Comparison of ENCODE assay signal across 15 cellular contexts in the genomic region with DNA sequence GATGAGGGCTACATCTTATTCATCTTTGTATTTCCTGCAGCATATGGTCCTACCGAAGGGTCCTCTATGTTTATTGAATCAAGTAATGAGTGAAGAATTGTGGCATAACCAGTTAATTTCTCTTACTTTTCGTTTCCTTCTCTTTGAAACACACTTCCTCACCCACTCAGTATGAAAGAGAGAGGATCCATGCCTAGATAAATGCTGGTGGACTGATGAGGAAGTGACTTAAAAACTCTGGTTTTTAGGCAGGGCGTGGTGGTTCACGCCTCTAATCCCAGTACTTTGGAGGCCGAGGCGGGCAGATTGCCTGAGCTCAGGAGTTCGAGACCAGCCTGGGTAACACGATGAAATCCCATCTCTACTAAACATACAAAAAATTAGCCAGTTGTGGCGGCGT. TPM values are rescaled to one million over a fixed set of nuclear protein-coding genes. Genes with fewer than 3 reads are reported as not detected.
DNase-seq lines count a peak whose midpoint lies in the region; ATAC-seq, FAIRE-seq and TF ChIP-seq lines count a peak whose summit lies in the region.
"Had no signal": no experiment of that assay in that cellular context is flagged by ENCODE, and none has a peak within 500 bp of the region (broad histone marks: within the 10 kb centered on the region; RNA-seq: fewer than 3 reads in every experiment).

No MANE protein-coding gene starts in this region.

- H3K27ac Mint-ChIP-seq in type B pancreatic cell, result peak overlapping the region; percentile 97

- peak; percentile 31 for DNase-seq in SKM-1 treated with dmso at 0.1 percent for 144 hours (lab: John Stamatoyannopoulos, UW; ENCODE audit: unreplicated experiment)
- no peak for DNase-seq in SKM-1 (lab: John Stamatoyannopoulos, UW; ENCODE audit: unreplicated experiment)
- peak; percentile 64 to 86 for DNase-seq in NOMO-1 (lab: John Stamatoyannopoulos, UW; ENCODE audit: unreplicated experiment in 2 of 2)
- DNase-seq in GM12878 (ENCODE audit: low read depth, low spot score), result no peak
- no peak for DNase-seq in type B pancreatic cell (ENCODE audit: extremely low spot score, unreplicated experiment)
- no peak for DNase-seq in omental fat pad (ENCODE audit: low spot score)
- no peak for DNase-seq in sciatic nerve (ENCODE audit: low spot score)
- no peak for DNase-seq in NCI-H2081 (lab: John Stamatoyannopoulos, UW)
- DNase-seq: 8988T, NCI-H1092 treated with DMSO at 0.1 percent for 48 hours, NCI-H1694 had no signal

- TF ChIP-seq CTCF in GM12878 (IDR thresholded peaks at IDR 0.05 in 2 of 3, conservative IDR thresholded peaks at IDR 0.05 in 1 of 3; ENCODE audit: control insufficient read depth in 2 of 3, extremely low read depth in 1 of 3, insufficient read depth in 1 of 3, low read depth in 3 of 3, low read length in 3 of 3) (no peak), type B pancreatic cell (conservative IDR thresholded peaks at IDR 0.05) (no peak), omental fat pad (IDR thresholded peaks at IDR 0.05) (no peak)

- no peaks in the 10 kb centered on the region for H3K9me3 ChIP-seq in GM12878 (replicated peaks; ENCODE audit: control insufficient read depth, insufficient read depth, low read length)
- H3K9me3 ChIP-seq: HAP-1, SJSA1 had no signal

- H3K4me1 ChIP-seq in GM12878 (ENCODE audit: control insufficient read depth, insufficient read depth, low read length), result no peaks in the 10 kb centered on the region

- no peak overlapping the region for H3K4me2 ChIP-seq in GM12878 (ENCODE audit: control insufficient read depth, insufficient read depth)

- 63% methylated on average over 10 of the region's 10 CpGs for WGBS in GM12878 (ENCODE audit: insufficient coverage, insufficient replicate concordance, low lambda C conversion rate, missing lambda C conversion rate)

- in situ Hi-C loops in GM12878 (cut with MboI), result no loop called here

- intact Hi-C loops in GM12878 (cut with micrococcal nuclease; ENCODE audit: unreplicated experiment) (loop anchor here (5.0 kb wide), 2 partner anchors 68 to 88 kb away; no protein-coding TSS in a partner anchor), sciatic nerve (cut with DNase I) (no loop called here)

- no peaks in the 10 kb centered on the region for H3K9me3 Mint-ChIP-seq in type B pancreatic cell

- H3K27me3 Mint-ChIP-seq in type B pancreatic cell, result peaks cover 17% of the 10 kb centered on the region

- H3K4me3 ChIP-seq in GM12878, result no peak overlapping the region
- H3K4me3 ChIP-seq: BLaER1 treated with 17β-estradiol and CSF1 and Interleukin-3, amounts not matched to agents 10 nM and 100 nM; HAP-1; SJSA1 had no signal

- ATAC-seq in GM12878 (no peak), omental fat pad (ENCODE audit: low FRiP score) (no peak), sciatic nerve (no peak)

- H3K27me3 ChIP-seq in GM12878 (replicated peaks in 1 of 2; ENCODE audit: control insufficient read depth in 2 of 2, insufficient read depth in 2 of 2, low read length in 1 of 2), result no peaks in the 10 kb centered on the region
- H3K27me3 ChIP-seq: BLaER1 treated with 17β-estradiol and CSF1 and Interleukin-3, amounts not matched to agents 10 nM and 100 nM; SJSA1 had no signal

- TF ChIP-seq EP300 in GM12878 (IDR thresholded peaks at IDR 0.05; ENCODE audit: borderline replicate concordance in 1 of 2, control insufficient read depth in 1 of 2, low read depth in 2 of 2, low read length in 2 of 2), result no peak

- no TSS peak for BruUV-seq in GM12878 (replicated peaks; lab: Mats Ljungman, UMichigan)

- no peak overlapping the region for H3K9ac ChIP-seq in GM12878 (ENCODE audit: control insufficient read depth, insufficient read depth, low read length)
- H3K9ac ChIP-seq: BLaER1 treated with 17β-estradiol and CSF1 and Interleukin-3, amounts not matched to agents 10 nM and 100 nM had no signal

- RAD21 ChIA-PET in GM12878 (lab: Charles Lee; ENCODE audit: unreplicated experiment), result interaction anchor here (0.8 to 9.8 kb wide), 3 partner anchors 105 to 682 kb away, joined by 3 to 425 read pairs (median 4); no protein-coding TSS in a partner anchor

- H3K36me3 ChIP-seq in GM12878 (ENCODE audit: control insufficient read depth in 2 of 2, insufficient read depth in 2 of 2, low read length in 1 of 2), result no peaks in the 10 kb centered on the region
- H3K36me3 ChIP-seq: BLaER1 treated with 17β-estradiol and CSF1 and Interleukin-3, amounts not matched to agents 10 nM and 100 nM; HAP-1 had no signal

- H4K20me1 ChIP-seq in GM12878 (ENCODE audit: control insufficient read depth, insufficient read depth), result no peaks in the 10 kb centered on the region
- H4K20me1 ChIP-seq: BLaER1 treated with 17β-estradiol and CSF1 and Interleukin-3, amounts not matched to agents 10 nM and 100 nM had no signal

- no peak for TF ChIP-seq RAD21 in GM12878 (IDR thresholded peaks at IDR 0.05; ENCODE audit: insufficient read depth, low read depth, low read length)

- no peak for FAIRE-seq in GM12878 (lab: Jason Lieb, UNC)

- no peak overlapping the region for H3K27ac ChIP-seq in GM12878 (ENCODE audit: control insufficient read depth, insufficient read depth)
- H3K27ac ChIP-seq: BLaER1 treated with 17β-estradiol and CSF1 and Interleukin-3, amounts not matched to agents 10 nM and 100 nM; RWPE1; SJSA1 had no signal

- POLR2A ChIA-PET in GM12878 (lab: Charles Lee), result interaction anchor here (7.8 kb wide), 1 partner anchor 102 kb away, joined by 58 read pairs; no protein-coding TSS in a partner anchor

- CTCF ChIA-PET in GM12878 (lab: Yijun Ruan, JAX), result interaction anchor here (0.8 to 13.3 kb wide), 2 partner anchors 80 to 105 kb away, joined by 3 to 440 read pairs; no protein-coding TSS in a partner anchor

- H3K4me1 Mint-ChIP-seq in type B pancreatic cell (ENCODE audit: unreplicated experiment), result peaks cover 24% of the 10 kb centered on the region

- peak overlapping the region; percentile 95 for H3K4me3 Mint-ChIP-seq in type B pancreatic cell

- no peak for TF ChIP-seq POLR2A in GM12878 (IDR thresholded peaks at IDR 0.05; ENCODE audit: low read depth, low read length)

- SMC1A ChIA-PET in GM12878 (lab: Charles Lee; ENCODE audit: uncharacterized antibody, unreplicated experiment), result interaction anchor here (1.0 to 13.5 kb wide), 2 partner anchors 102 to 119 kb away, joined by 3 to 472 read pairs; no protein-coding TSS in a partner anchor

- H3K36me3 Mint-ChIP-seq in type B pancreatic cell, result no peaks in the 10 kb centered on the region

- H2AFZ ChIP-seq in GM12878 (ENCODE audit: control insufficient read depth, low read depth, low read length), result no peak overlapping the region

- H3K79me2 ChIP-seq in GM12878 (ENCODE audit: control insufficient read depth, insufficient read depth, low read length), result peaks cover 27% of the 10 kb centered on the region

TF ChIP-seq in GM12878, 131 proteins besides CTCF, POLR2A, EP300 and RAD21 (continues in another document):
- peak; percentile 47; the same call in 1 of the 2 replicates for TF ChIP-seq SPI1 (IDR thresholded peaks at IDR 0.05; ENCODE audit: borderline replicate concordance, insufficient read depth, low read depth, low read length)
- TF ChIP-seq GATAD2B (conservative IDR thresholded peaks at IDR 0.05; ENCODE audit: low read depth), result no peak
- TF ChIP-seq, protein P1, sequence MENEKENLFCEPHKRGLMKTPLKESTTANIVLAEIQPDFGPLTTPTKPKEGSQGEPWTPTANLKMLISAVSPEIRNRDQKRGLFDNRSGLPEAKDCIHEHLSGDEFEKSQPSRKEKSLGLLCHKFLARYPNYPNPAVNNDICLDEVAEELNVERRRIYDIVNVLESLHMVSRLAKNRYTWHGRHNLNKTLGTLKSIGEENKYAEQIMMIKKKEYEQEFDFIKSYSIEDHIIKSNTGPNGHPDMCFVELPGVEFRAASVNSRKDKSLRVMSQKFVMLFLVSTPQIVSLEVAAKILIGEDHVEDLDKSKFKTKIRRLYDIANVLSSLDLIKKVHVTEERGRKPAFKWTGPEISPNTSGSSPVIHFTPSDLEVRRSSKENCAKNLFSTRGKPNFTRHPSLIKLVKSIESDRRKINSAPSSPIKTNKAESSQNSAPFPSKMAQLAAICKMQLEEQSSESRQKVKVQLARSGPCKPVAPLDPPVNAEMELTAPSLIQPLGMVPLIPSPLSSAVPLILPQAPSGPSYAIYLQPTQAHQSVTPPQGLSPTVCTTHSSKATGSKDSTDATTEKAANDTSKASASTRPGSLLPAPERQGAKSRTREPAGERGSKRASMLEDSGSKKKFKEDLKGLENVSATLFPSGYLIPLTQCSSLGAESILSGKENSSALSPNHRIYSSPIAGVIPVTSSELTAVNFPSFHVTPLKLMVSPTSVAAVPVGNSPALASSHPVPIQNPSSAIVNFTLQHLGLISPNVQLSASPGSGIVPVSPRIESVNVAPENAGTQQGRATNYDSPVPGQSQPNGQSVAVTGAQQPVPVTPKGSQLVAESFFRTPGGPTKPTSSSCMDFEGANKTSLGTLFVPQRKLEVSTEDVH (IDR thresholded peaks at IDR 0.05; ENCODE audit: low read depth, partially characterized antibody), result no peak
- TF ChIP-seq TBL1XR1 (IDR thresholded peaks at IDR 0.05; ENCODE audit: low read depth, low read length), result no peak

RNA-seq across cellular contexts. Expression of a gene that starts 2.2 kb away (rescaled TPM):
- total RNA-seq in GM12878 (2013; cell fraction: nucleolus; rRNA removed), result 21.2 and 21.5 TPM in 2 replicates
- total RNA-seq in GM12878 (2014; rRNA removed), result 19.6 and 21.5 TPM in 2 replicates
- 15.3 and 16.0 TPM in 2 replicates for total RNA-seq in GM12878 (2014; rRNA removed; fragmentation: Illumina TruSeq; extraction: Trizol)
- total RNA-seq in GM12878 (2021), result 16.1 and 16.6 TPM in 2 replicates
- polyA plus RNA-seq in GM12878 (2011; ENCODE audit: low read depth), result 5.7 TPM
- 11.0 and 11.6 TPM in 2 replicates for polyA plus RNA-seq in GM12878 (2011; rRNA removed)
- 8.3 and 9.8 TPM in 2 replicates for polyA plus RNA-seq in GM12878 (2011; cell fraction: cytosol; rRNA removed)
- 6.7 and 6.8 TPM in 2 replicates for polyA plus RNA-seq in GM12878 (2011; cell fraction: nucleus; rRNA removed)
- 7.1 and 8.3 TPM in 2 replicates for polyA plus RNA-seq in GM12878 (2012)
- polyA plus RNA-seq in GM12878 (2014; fragmentation: Illumina TruSeq; extraction: Trizol), result 12.1 and 12.7 TPM in 2 replicates
- polyA plus RNA-seq in GM12878 (2014; fragmentation: Nextera tagmentation; extraction: Ambion mirVana), result 10 to 100 TPM in 1 of 2 experiments, 1 to 10 TPM in 1; 7.9 to 21.2 TPM
- polyA plus RNA-seq in GM12878 (2014; rRNA removed), result 8.7 and 9.0 TPM in 2 replicates
- polyA plus RNA-seq in GM12878 (2016; fragmentation: Nextera tagmentation; extraction: Ambion mirVana), result 10 to 100 TPM; 15.4 to 15.9 TPM
- 19.7 and 20.8 TPM in 2 replicates for polyA minus RNA-seq in GM12878 (2011; rRNA and poly(A)+ RNA removed)
- 4.5 and 6.0 TPM in 2 replicates for polyA minus RNA-seq in GM12878 (2011; cell fraction: cytosol; rRNA and poly(A)+ RNA removed)
- 7.9 and 11.9 TPM in 2 replicates for polyA minus RNA-seq in GM12878 (2011; cell fraction: nucleus; rRNA and poly(A)+ RNA removed)
- 14.1 and 23.1 TPM in 2 replicates for total RNA-seq in type B pancreatic cell (ENCODE audit: low replicate concordance)
- 10 to 100 TPM in 1 of 4 donors, 1 to 10 TPM in 3; 3.5 to 18.2 (median 5.2) TPM for total RNA-seq in omental fat pad
- 7.8 TPM for total RNA-seq in sciatic nerve

Comparison
In these comparisons a context has a peak if more than half of its experiments do, and no peak if none do; other contexts are left out.
1. DNase-seq: peak in SKM-1 treated with dmso at 0.1 percent for 144 hours (single experiment) and NOMO-1 (2 of 2); none in SKM-1 (single experiment), GM12878 (single experiment), type B pancreatic cell (single experiment), omental fat pad (single experiment), sciatic nerve (single experiment) and NCI-H2081 (0 of 2).